ENCODE assay signal across 2 cellular contexts in the genomic region with DNA sequence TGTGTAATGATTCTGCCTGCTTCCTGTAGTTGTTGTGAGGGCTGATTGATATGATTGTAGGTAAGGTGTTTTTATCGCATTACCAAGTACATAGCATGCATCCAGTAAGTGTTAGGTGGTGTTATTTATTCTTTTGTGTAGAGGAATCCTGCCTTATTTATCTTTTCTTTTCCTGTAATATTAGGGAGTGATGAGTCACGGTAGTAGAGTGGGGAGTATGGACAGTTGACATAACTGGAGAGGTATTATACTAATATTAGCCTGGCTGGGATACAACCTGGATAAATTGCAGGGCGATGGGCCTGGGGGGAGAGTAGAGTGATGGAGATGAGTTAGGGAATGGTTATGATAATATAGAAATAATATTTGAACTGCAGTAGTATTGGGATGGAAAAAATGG.
TF ChIP-seq lines count a peak whose summit lies in the region.

No MANE protein-coding gene starts in this region.

TF ChIP-seq in A549, 52 proteins besides CTCF, POLR2A, EP300 and RAD21 (continued from another document):
- TF ChIP-seq, protein P1, sequence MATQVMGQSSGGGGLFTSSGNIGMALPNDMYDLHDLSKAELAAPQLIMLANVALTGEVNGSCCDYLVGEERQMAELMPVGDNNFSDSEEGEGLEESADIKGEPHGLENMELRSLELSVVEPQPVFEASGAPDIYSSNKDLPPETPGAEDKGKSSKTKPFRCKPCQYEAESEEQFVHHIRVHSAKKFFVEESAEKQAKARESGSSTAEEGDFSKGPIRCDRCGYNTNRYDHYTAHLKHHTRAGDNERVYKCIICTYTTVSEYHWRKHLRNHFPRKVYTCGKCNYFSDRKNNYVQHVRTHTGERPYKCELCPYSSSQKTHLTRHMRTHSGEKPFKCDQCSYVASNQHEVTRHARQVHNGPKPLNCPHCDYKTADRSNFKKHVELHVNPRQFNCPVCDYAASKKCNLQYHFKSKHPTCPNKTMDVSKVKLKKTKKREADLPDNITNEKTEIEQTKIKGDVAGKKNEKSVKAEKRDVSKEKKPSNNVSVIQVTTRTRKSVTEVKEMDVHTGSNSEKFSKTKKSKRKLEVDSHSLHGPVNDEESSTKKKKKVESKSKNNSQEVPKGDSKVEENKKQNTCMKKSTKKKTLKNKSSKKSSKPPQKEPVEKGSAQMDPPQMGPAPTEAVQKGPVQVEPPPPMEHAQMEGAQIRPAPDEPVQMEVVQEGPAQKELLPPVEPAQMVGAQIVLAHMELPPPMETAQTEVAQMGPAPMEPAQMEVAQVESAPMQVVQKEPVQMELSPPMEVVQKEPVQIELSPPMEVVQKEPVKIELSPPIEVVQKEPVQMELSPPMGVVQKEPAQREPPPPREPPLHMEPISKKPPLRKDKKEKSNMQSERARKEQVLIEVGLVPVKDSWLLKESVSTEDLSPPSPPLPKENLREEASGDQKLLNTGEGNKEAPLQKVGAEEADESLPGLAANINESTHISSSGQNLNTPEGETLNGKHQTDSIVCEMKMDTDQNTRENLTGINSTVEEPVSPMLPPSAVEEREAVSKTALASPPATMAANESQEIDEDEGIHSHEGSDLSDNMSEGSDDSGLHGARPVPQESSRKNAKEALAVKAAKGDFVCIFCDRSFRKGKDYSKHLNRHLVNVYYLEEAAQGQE (IDR thresholded peaks at IDR 0.05): no peak

TF ChIP-seq in GM23338, 12 proteins besides CTCF, POLR2A, EP300 and RAD21 (continued from another document):
- TF ChIP-seq, protein P2, sequence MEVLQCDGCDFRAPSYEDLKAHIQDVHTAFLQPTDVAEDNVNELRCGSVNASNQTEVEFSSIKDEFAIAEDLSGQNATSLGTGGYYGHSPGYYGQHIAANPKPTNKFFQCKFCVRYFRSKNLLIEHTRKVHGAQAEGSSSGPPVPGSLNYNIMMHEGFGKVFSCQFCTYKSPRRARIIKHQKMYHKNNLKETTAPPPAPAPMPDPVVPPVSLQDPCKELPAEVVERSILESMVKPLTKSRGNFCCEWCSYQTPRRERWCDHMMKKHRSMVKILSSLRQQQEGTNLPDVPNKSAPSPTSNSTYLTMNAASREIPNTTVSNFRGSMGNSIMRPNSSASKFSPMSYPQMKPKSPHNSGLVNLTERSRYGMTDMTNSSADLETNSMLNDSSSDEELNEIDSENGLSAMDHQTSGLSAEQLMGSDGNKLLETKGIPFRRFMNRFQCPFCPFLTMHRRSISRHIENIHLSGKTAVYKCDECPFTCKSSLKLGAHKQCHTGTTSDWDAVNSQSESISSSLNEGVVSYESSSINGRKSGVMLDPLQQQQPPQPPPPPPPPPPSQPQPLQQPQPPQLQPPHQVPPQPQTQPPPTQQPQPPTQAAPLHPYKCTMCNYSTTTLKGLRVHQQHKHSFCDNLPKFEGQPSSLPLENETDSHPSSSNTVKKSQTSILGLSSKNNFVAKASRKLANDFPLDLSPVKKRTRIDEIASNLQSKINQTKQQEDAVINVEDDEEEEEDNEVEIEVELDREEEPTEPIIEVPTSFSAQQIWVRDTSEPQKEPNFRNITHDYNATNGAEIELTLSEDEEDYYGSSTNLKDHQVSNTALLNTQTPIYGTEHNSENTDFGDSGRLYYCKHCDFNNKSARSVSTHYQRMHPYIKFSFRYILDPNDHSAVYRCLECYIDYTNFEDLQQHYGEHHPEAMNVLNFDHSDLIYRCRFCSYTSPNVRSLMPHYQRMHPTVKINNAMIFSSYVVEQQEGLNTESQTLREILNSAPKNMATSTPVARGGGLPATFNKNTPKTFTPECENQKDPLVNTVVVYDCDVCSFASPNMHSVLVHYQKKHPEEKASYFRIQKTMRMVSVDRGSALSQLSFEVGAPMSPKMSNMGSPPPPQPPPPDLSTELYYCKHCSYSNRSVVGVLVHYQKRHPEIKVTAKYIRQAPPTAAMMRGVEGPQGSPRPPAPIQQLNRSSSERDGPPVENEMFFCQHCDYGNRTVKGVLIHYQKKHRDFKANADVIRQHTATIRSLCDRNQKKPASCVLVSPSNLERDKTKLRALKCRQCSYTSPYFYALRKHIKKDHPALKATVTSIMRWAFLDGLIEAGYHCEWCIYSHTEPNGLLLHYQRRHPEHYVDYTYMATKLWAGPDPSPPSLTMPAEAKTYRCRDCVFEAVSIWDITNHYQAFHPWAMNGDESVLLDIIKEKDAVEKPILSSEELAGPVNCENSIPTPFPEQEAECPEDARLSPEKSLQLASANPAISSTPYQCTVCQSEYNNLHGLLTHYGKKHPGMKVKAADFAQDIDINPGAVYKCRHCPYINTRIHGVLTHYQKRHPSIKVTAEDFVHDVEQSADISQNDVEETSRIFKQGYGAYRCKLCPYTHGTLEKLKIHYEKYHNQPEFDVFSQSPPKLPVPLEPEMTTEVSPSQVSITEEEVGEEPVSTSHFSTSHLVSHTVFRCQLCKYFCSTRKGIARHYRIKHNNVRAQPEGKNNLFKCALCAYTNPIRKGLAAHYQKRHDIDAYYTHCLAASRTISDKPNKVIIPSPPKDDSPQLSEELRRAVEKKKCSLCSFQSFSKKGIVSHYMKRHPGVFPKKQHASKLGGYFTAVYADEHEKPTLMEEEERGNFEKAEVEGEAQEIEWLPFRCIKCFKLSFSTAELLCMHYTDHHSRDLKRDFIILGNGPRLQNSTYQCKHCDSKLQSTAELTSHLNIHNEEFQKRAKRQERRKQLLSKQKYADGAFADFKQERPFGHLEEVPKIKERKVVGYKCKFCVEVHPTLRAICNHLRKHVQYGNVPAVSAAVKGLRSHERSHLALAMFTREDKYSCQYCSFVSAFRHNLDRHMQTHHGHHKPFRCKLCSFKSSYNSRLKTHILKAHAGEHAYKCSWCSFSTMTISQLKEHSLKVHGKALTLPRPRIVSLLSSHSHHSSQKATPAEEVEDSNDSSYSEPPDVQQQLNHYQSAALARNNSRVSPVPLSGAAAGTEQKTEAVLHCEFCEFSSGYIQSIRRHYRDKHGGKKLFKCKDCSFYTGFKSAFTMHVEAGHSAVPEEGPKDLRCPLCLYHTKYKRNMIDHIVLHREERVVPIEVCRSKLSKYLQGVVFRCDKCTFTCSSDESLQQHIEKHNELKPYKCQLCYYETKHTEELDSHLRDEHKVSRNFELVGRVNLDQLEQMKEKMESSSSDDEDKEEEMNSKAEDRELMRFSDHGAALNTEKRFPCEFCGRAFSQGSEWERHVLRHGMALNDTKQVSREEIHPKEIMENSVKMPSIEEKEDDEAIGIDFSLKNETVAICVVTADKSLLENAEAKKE (CRISPR knock-in tag; IDR thresholded peaks at IDR 0.05): no peak
- TF ChIP-seq JUNB (IDR thresholded peaks at IDR 0.05; ENCODE audit: unreplicated experiment) (no peak), ZNF114 (CRISPR knock-in tag; IDR thresholded peaks at IDR 0.05) (no peak), STAT1 (IDR thresholded peaks at IDR 0.05; ENCODE audit: unreplicated experiment) (no peak), EZH2 (IDR thresholded peaks at IDR 0.05; ENCODE audit: low read depth, unreplicated experiment) (no peak), NANOG (IDR thresholded peaks at IDR 0.05; ENCODE audit: borderline replicate concordance) (no peak), POLR2AphosphoS5 (IDR thresholded peaks at IDR 0.05; ENCODE audit: low read depth) (no peak)
- TF ChIP-seq, protein P3, sequence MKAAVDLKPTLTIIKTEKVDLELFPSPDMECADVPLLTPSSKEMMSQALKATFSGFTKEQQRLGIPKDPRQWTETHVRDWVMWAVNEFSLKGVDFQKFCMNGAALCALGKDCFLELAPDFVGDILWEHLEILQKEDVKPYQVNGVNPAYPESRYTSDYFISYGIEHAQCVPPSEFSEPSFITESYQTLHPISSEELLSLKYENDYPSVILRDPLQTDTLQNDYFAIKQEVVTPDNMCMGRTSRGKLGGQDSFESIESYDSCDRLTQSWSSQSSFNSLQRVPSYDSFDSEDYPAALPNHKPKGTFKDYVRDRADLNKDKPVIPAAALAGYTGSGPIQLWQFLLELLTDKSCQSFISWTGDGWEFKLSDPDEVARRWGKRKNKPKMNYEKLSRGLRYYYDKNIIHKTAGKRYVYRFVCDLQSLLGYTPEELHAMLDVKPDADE (IDR thresholded peaks at IDR 0.05): no peak
